Comparison of ENCODE assay signal across 11 cellular contexts in the genomic region with DNA sequence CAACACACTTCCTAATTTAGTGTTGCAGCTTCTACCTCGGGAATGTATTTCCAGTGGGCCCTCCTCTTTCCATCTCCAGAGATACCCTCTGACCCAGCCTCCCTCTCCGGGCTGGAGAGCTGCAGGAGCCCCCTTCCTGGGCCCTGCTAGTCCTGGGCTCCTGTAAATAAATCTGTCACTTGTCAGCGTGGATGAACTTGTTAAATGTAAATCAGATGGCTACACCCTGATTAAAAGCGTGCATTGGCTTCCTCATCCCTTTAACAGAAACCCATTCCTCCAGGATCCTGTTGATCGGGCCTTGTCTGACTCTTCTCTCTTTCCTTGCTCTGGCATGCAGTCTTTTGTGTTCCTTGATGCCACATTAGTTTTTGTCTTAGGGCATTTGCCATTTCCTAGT. TPM values are rescaled to one million over a fixed set of nuclear protein-coding genes. Genes with fewer than 3 reads are reported as not detected.
DNase-seq lines count a peak whose midpoint lies in the region; ATAC-seq and TF ChIP-seq lines count a peak whose summit lies in the region.
"Had no signal": no experiment of that assay in that cellular context is flagged by ENCODE, and none has a peak within 500 bp of the region (broad histone marks: within the 10 kb centered on the region; RNA-seq: fewer than 3 reads in every experiment).

No MANE protein-coding gene starts in this region.

- no peaks in the 10 kb centered on the region for H3K27me3 Mint-ChIP-seq in activated CD8-positive, alpha-beta memory T cell treated with anti-CD3 and anti-CD28 coated beads, Interleukin-2, amount 10 ng/mL, durations not matched to agents 7 days and 5 days
- H3K27me3 Mint-ChIP-seq in WTC11 (ENCODE audit: low read depth): no peaks in the 10 kb centered on the region; the same call in 1 of the 2 replicates

- no peaks in the 10 kb centered on the region for H3K27me3 ChIP-seq in hepatocyte
- no peaks in the 10 kb centered on the region for H3K27me3 ChIP-seq in testis

- H3K27ac ChIP-seq in hepatocyte: no peak overlapping the region
- peak overlapping the region; percentile 50 to 61 for H3K27ac ChIP-seq in testis
- H3K27ac ChIP-seq: HL-60 had no signal

- POLR2A ChIA-PET in WTC11 (lab: Charles Lee): no interaction called here

- 64% methylated on average over 5 of the region's 5 CpGs for WGBS in hepatocyte (ENCODE audit: low lambda C conversion rate, missing lambda C conversion rate)
- 59% methylated on average over 5 of the region's 5 CpGs for WGBS in testis, 2 donors

- peak overlapping the region; percentile 89 for H3K4me2 ChIP-seq in hepatocyte

- no peak for DNase-seq in activated CD8-positive, alpha-beta memory T cell treated with anti-CD3 and anti-CD28 coated beads, Interleukin-2, amount 10 ng/mL, durations not matched to agents 7 days and 5 days
- DNase-seq in activated CD8-positive, alpha-beta memory T cell treated with anti-CD3 and anti-CD28 coated beads, Interleukin-2, amount 50 U/mL, for 4 hours: no peak
- DNase-seq in WTC11 (ENCODE audit: low spot score) (no peak), hepatocyte (ENCODE audit: low spot score) (no peak), testis (no peak), HCEC 1CT (no peak), GM03348 (ENCODE audit: low spot score) (no peak)
- DNase-seq: activated naive CD4-positive, alpha-beta T cell; NCI-H1092 treated with DMSO at 0.1 percent for 48 hours had no signal

- H3K4me1 ChIP-seq in hepatocyte (ENCODE audit: insufficient read depth) (peaks cover 12% of the 10 kb centered on the region), testis (peaks cover 31% of the 10 kb centered on the region)

- TF ChIP-seq CTCF in WTC11 (IDR thresholded peaks at IDR 0.05) (no peak), hepatocyte (IDR thresholded peaks at IDR 0.05; ENCODE audit: poor library complexity) (no peak), testis (IDR thresholded peaks at IDR 0.05) (no peak)

- TF ChIP-seq POLR2A in testis (IDR thresholded peaks at IDR 0.05): no peak

- no peaks in the 10 kb centered on the region for H4K20me1 ChIP-seq in hepatocyte (ENCODE audit: insufficient read depth, poor library complexity, severe bottlenecking)

- no peaks in the 10 kb centered on the region for H3K9me2 ChIP-seq in hepatocyte (replicated peaks; ENCODE audit: insufficient read depth)

- intact Hi-C loops in testis (cut with DNase I; ENCODE audit: low total_unique reads): no loop called here

- H2AFZ ChIP-seq in hepatocyte: no peak overlapping the region

- ATAC-seq in activated CD8-positive, alpha-beta memory T cell treated with anti-CD3 and anti-CD28 coated beads, Interleukin-2, amount 10 ng/mL, durations not matched to agents 7 days and 5 days: no peak
- ATAC-seq in WTC11 (no peak), HG03432 (IDR thresholded peaks at IDR 0.05; ENCODE audit: unreplicated experiment) (no peak)

- H3K4me1 Mint-ChIP-seq in activated CD8-positive, alpha-beta memory T cell treated with anti-CD3 and anti-CD28 coated beads, Interleukin-2, amount 10 ng/mL, durations not matched to agents 7 days and 5 days: peaks cover 44% of the 10 kb centered on the region
- peaks cover 34% of the 10 kb centered on the region for H3K4me1 Mint-ChIP-seq in WTC11

- H3K27ac Mint-ChIP-seq in activated CD8-positive, alpha-beta memory T cell treated with anti-CD3 and anti-CD28 coated beads, Interleukin-2, amount 10 ng/mL, durations not matched to agents 7 days and 5 days: peak overlapping the region; percentile 74
- H3K27ac Mint-ChIP-seq in WTC11: peak overlapping the region; percentile 93

- H3K9me3 ChIP-seq in hepatocyte (ENCODE audit: low read depth): no peaks in the 10 kb centered on the region
- no peaks in the 10 kb centered on the region for H3K9me3 ChIP-seq in testis

- CTCF ChIA-PET in activated CD8-positive, alpha-beta memory T cell treated with anti-CD3 and anti-CD28 coated beads, Interleukin-2, amount 10 ng/mL, durations not matched to agents 7 days and 5 days (lab: Charles Lee): interaction anchor here (1.1 to 1.9 kb wide), 2 partner anchors 22 to 230 kb away, joined by 4 to 10 read pairs; no protein-coding TSS in a partner anchor
- CTCF ChIA-PET in WTC11 (lab: Charles Lee): no interaction called here

- H3K36me3 ChIP-seq in hepatocyte (replicated peaks; ENCODE audit: insufficient read depth, low read depth) (no peaks in the 10 kb centered on the region), testis (ENCODE audit: low read depth, missing control alignments) (no peaks in the 10 kb centered on the region)

- no peaks in the 10 kb centered on the region for H3K9me3 Mint-ChIP-seq in activated CD8-positive, alpha-beta memory T cell treated with anti-CD3 and anti-CD28 coated beads, Interleukin-2, amount 10 ng/mL, durations not matched to agents 7 days and 5 days (ENCODE audit: low read depth)
- H3K9me3 Mint-ChIP-seq in WTC11: no peaks in the 10 kb centered on the region

- H3K79me2 ChIP-seq in hepatocyte: peaks cover 90% of the 10 kb centered on the region

- peak overlapping the region; percentile 38 for H3K4me3 Mint-ChIP-seq in activated CD8-positive, alpha-beta memory T cell treated with anti-CD3 and anti-CD28 coated beads, Interleukin-2, amount 10 ng/mL, durations not matched to agents 7 days and 5 days
- H3K4me3 Mint-ChIP-seq in WTC11: peak overlapping the region; percentile 84; the same call in 1 of the 2 replicates

- H3K36me3 Mint-ChIP-seq in activated CD8-positive, alpha-beta memory T cell treated with anti-CD3 and anti-CD28 coated beads, Interleukin-2, amount 10 ng/mL, durations not matched to agents 7 days and 5 days: peaks cover 14% of the 10 kb centered on the region
- peaks cover 4% of the 10 kb centered on the region; the same call in 1 of the 2 replicates for H3K36me3 Mint-ChIP-seq in WTC11

- H3K4me3 ChIP-seq in hepatocyte (no peak overlapping the region), testis (no peak overlapping the region)

TF ChIP-seq in WTC11, 78 proteins besides CTCF, POLR2A, EP300 and RAD21 (continues in another document):
- TF ChIP-seq, protein P1, sequence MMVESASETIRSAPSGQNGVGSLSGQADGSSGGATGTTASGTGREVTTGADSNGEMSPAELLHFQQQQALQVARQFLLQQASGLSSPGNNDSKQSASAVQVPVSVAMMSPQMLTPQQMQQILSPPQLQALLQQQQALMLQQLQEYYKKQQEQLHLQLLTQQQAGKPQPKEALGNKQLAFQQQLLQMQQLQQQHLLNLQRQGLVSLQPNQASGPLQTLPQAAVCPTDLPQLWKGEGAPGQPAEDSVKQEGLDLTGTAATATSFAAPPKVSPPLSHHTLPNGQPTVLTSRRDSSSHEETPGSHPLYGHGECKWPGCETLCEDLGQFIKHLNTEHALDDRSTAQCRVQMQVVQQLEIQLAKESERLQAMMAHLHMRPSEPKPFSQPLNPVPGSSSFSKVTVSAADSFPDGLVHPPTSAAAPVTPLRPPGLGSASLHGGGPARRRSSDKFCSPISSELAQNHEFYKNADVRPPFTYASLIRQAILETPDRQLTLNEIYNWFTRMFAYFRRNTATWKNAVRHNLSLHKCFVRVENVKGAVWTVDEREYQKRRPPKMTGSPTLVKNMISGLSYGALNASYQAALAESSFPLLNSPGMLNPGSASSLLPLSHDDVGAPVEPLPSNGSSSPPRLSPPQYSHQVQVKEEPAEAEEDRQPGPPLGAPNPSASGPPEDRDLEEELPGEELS (CRISPR knock-in tag; IDR thresholded peaks at IDR 0.05): no peak
- no peak for TF ChIP-seq ZNF263 (CRISPR knock-in tag; IDR thresholded peaks at IDR 0.05; ENCODE audit: low read depth)
- TF ChIP-seq ESRRA (CRISPR knock-in tag; IDR thresholded peaks at IDR 0.05; ENCODE audit: borderline replicate concordance): no peak
- TF ChIP-seq ZNF671 (CRISPR knock-in tag; IDR thresholded peaks at IDR 0.05): no peak
- TF ChIP-seq OVOL2 (CRISPR knock-in tag; IDR thresholded peaks at IDR 0.05; ENCODE audit: borderline replicate concordance): no peak
- TF ChIP-seq MXD4 (CRISPR knock-in tag; IDR thresholded peaks at IDR 0.05; ENCODE audit: borderline replicate concordance): no peak
- no peak for TF ChIP-seq NR2C2 (CRISPR knock-in tag; IDR thresholded peaks at IDR 0.05)
- TF ChIP-seq, protein P2, sequence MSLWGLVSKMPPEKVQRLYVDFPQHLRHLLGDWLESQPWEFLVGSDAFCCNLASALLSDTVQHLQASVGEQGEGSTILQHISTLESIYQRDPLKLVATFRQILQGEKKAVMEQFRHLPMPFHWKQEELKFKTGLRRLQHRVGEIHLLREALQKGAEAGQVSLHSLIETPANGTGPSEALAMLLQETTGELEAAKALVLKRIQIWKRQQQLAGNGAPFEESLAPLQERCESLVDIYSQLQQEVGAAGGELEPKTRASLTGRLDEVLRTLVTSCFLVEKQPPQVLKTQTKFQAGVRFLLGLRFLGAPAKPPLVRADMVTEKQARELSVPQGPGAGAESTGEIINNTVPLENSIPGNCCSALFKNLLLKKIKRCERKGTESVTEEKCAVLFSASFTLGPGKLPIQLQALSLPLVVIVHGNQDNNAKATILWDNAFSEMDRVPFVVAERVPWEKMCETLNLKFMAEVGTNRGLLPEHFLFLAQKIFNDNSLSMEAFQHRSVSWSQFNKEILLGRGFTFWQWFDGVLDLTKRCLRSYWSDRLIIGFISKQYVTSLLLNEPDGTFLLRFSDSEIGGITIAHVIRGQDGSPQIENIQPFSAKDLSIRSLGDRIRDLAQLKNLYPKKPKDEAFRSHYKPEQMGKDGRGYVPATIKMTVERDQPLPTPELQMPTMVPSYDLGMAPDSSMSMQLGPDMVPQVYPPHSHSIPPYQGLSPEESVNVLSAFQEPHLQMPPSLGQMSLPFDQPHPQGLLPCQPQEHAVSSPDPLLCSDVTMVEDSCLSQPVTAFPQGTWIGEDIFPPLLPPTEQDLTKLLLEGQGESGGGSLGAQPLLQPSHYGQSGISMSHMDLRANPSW (CRISPR knock-in tag; conservative IDR thresholded peaks at IDR 0.05; ENCODE audit: low read depth): no peak
- TF ChIP-seq, protein P3, sequence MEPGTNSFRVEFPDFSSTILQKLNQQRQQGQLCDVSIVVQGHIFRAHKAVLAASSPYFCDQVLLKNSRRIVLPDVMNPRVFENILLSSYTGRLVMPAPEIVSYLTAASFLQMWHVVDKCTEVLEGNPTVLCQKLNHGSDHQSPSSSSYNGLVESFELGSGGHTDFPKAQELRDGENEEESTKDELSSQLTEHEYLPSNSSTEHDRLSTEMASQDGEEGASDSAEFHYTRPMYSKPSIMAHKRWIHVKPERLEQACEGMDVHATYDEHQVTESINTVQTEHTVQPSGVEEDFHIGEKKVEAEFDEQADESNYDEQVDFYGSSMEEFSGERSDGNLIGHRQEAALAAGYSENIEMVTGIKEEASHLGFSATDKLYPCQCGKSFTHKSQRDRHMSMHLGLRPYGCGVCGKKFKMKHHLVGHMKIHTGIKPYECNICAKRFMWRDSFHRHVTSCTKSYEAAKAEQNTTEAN (CRISPR knock-in tag; IDR thresholded peaks at IDR 0.05): no peak

RNA-seq across cellular contexts. Expression of a gene that starts 2.4 kb away (rescaled TPM):
- 10 to 100 TPM; 16.8 to 22.9 TPM for total RNA-seq in activated CD8-positive, alpha-beta memory T cell treated with anti-CD3 and anti-CD28 coated beads, Interleukin-2, amount 10 ng/mL, durations not matched to agents 7 days and 5 days
- total RNA-seq in WTC11 (2021) (19.9 to 23.4 TPM (median 20.6 TPM) in 3 replicates), hepatocyte (7.5 and 8.2 TPM in 2 replicates), testis (10 to 100 TPM; 53.9 to 58.2 TPM)
- polyA plus RNA-seq in hepatocyte (7.4 and 8.5 TPM in 2 replicates), testis (ENCODE audit: insufficient read depth, low read depth, low replicate concordance) (19.5 TPM)
